ENCODE assay signal across 8 cellular contexts in the genomic region with DNA sequence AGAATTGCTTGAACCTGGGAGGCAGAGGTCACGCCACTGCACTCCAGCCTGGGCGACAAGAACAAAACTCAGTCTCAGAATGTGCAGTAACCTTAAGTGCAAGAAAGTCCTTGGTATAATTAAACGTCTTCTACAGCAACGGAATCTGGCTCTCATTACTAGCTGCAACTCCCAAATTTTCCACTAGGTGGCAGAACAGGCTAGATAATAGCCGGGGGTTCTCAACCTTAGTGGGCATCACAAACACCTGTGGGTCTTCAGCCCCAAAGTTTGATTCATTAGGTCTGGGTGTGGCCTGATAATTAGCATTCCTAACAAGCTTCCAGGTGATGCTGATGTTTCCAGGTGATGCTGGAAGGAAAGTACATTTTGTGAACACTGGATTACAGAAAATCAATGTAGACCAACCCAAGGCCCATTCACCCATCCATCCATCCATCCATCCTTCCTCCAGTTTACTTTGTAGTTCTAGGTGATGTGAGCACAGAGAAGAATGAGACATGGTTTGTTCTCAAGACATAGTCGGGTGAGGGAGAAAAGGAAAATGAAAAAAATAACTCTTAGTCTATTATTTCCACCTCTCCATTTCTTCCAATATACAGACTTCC. TPM values are rescaled to one million over a fixed set of nuclear protein-coding genes. Genes with fewer than 3 reads are reported as not detected.
DNase-seq lines count a peak whose midpoint lies in the region; ATAC-seq and TF ChIP-seq lines count a peak whose summit lies in the region.

No MANE protein-coding gene starts in this region.

- ATAC-seq in HG02642 (IDR thresholded peaks at IDR 0.05; ENCODE audit: poor library complexity, unreplicated experiment) (peak; percentile 61), GM18519 (IDR thresholded peaks at IDR 0.05; ENCODE audit: low FRiP score, unreplicated experiment) (no peak)
- peak; percentile 57 for ATAC-seq in stimulated activated memory B cell treated with anti-CD40 and anti-IgM and Interleukin-4, amounts not matched to agents 10 μg/mL and 1 μg/mL and 100 μg/mL, for 72 hours

- H3K4me3 ChIP-seq in endodermal cell (ENCODE audit: low read length), result no peak overlapping the region

- H3K27me3 ChIP-seq in endodermal cell (ENCODE audit: control insufficient read depth, insufficient read depth, low read length, poor library complexity, severe bottlenecking), result no peaks in the 10 kb centered on the region

- DNase-seq in ELF-1 (ENCODE audit: low read depth, low spot score), result peak; percentile 44
- DNase-seq in NCI-H748 treated with DMSO at 0.1 percent for 48 hours (lab: John Stamatoyannopoulos, UW), result peak; percentile 39
- peak; percentile 86 for DNase-seq in activated CD8-positive, alpha-beta memory T cell treated with anti-CD3 and anti-CD28 coated beads for 24 hours
- DNase-seq in endodermal cell, result peak; percentile 88
- DNase-seq in mucosa of gallbladder (ENCODE audit: low spot score), result peak; percentile 67

- no peaks in the 10 kb centered on the region for H3K4me1 ChIP-seq in endodermal cell (ENCODE audit: control insufficient read depth, insufficient read depth, low read length)

- H3K36me3 ChIP-seq in endodermal cell (ENCODE audit: control insufficient read depth, insufficient read depth, low read length), result peaks cover 35% of the 10 kb centered on the region

- no peak overlapping the region for H3K27ac ChIP-seq in endodermal cell (ENCODE audit: low read depth, low read length)

- H3K36me3 Mint-ChIP-seq in endodermal cell (ENCODE audit: low read depth), result peaks cover 6% of the 10 kb centered on the region
- peaks cover 15% of the 10 kb centered on the region for H3K36me3 Mint-ChIP-seq in stimulated activated memory B cell treated with anti-CD40 and anti-IgM and Interleukin-4, amounts not matched to agents 10 μg/mL and 1 μg/mL and 100 μg/mL, for 72 hours

- H3K27ac Mint-ChIP-seq in endodermal cell, result no peak overlapping the region
- H3K27ac Mint-ChIP-seq in stimulated activated memory B cell treated with anti-CD40 and anti-IgM and Interleukin-4, amounts not matched to agents 10 μg/mL and 1 μg/mL and 100 μg/mL, for 72 hours, result peak overlapping the region; percentile 76

- no peaks in the 10 kb centered on the region for H3K9me3 Mint-ChIP-seq in endodermal cell
- H3K9me3 Mint-ChIP-seq in stimulated activated memory B cell treated with anti-CD40 and anti-IgM and Interleukin-4, amounts not matched to agents 10 μg/mL and 1 μg/mL and 100 μg/mL, for 72 hours, result no peaks in the 10 kb centered on the region

- WGBS in endodermal cell (ENCODE audit: insufficient coverage in 1 of 2, insufficient read length in 1 of 2), 2 experiments, result 32 to 42% methylated on average over 3 to 5 of the region's 6 CpGs

- H3K27me3 Mint-ChIP-seq in endodermal cell (ENCODE audit: insufficient read depth), result no peaks in the 10 kb centered on the region
- H3K27me3 Mint-ChIP-seq in stimulated activated memory B cell treated with anti-CD40 and anti-IgM and Interleukin-4, amounts not matched to agents 10 μg/mL and 1 μg/mL and 100 μg/mL, for 72 hours, result no peaks in the 10 kb centered on the region

- no peaks in the 10 kb centered on the region for H3K9me3 ChIP-seq in endodermal cell (ENCODE audit: control insufficient read depth, low read length)

- no peaks in the 10 kb centered on the region for H3K4me1 Mint-ChIP-seq in endodermal cell
- H3K4me1 Mint-ChIP-seq in stimulated activated memory B cell treated with anti-CD40 and anti-IgM and Interleukin-4, amounts not matched to agents 10 μg/mL and 1 μg/mL and 100 μg/mL, for 72 hours, result peaks cover 26% of the 10 kb centered on the region

- H3K4me3 Mint-ChIP-seq in endodermal cell, result no peak overlapping the region
- no peak overlapping the region for H3K4me3 Mint-ChIP-seq in stimulated activated memory B cell treated with anti-CD40 and anti-IgM and Interleukin-4, amounts not matched to agents 10 μg/mL and 1 μg/mL and 100 μg/mL, for 72 hours

- H3K9ac ChIP-seq in endodermal cell (ENCODE audit: extremely low read depth, low read length, poor library complexity, severe bottlenecking), result no peak overlapping the region

- peak; percentile 95 for TF ChIP-seq CTCF in endodermal cell (conservative IDR thresholded peaks at IDR 0.05)

RNA-seq across cellular contexts. Expression of a gene that starts 37.3 kb away (rescaled TPM):
- total RNA-seq in endodermal cell (10 to 100 TPM; 63.2 to 77.1 TPM), mucosa of gallbladder (44.9 TPM)
- 26.0 TPM for polyA plus RNA-seq in endodermal cell (2013, experiment 1 of 2)
- polyA plus RNA-seq in endodermal cell (2013, experiment 2 of 2), result 22.4 TPM

RNA-seq across cellular contexts. Expression of a gene that starts 41.7 kb away (rescaled TPM):
- total RNA-seq in endodermal cell, result 10 to 100 TPM in 1 of 2 donors, 1 to 10 TPM in 1; 5.0 to 10.7 TPM
- 15.5 TPM for polyA plus RNA-seq in endodermal cell (2013, experiment 1 of 2)
- polyA plus RNA-seq in endodermal cell (2013, experiment 2 of 2), result 16.7 TPM
- 15.5 TPM for total RNA-seq in mucosa of gallbladder
